In the genomic region with DNA sequence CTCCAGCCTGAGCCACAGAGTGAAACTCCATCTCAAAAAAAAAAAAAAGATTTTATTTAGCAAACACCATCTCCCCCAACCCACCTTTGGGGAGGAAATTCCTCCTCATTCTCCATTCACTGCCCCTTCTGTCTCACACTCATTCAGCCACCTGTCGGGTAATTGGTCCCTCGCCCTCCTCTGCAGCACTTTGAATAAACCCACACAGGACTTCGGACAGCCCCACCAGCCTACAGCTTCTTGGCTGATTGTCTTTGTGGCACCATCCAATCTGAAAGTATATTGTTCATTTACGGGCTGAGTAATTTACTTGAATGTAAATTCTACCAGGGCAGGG, we compare ENCODE assay signal across 1 cellular context.
TF ChIP-seq lines count a peak whose summit lies in the region.

No MANE protein-coding gene starts in this region.

TF ChIP-seq in HepG2, 621 proteins besides CTCF, POLR2A, EP300 and RAD21 (continued from another document):
- TF ChIP-seq, protein P1, sequence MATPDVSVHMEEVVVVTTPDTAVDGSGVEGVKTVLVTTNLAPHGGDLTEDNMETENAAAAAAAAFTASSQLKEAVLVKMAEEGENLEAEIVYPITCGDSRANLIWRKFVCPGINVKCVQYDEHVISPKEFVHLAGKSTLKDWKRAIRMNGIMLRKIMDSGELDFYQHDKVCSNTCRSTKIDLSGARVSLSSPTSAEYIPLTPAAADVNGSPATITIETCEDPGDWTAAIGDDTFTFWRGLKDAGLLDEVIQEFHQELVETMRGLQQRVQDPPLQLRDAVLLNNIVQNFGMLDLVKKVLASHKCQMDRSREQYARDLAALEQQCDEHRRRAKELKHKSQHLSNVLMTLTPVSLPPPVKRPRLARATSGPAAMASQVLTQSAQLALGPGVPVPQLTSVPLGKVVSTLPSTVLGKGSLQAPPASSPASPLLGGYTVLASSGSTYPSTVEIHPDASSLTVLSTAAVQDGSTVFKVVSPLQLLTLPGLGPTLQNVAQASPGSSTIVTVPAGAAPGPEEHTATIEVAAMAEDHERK (CRISPR knock-in tag; IDR thresholded peaks at IDR 0.05; ENCODE audit: low read depth) = no peak
- TF ChIP-seq ZNF879 (CRISPR knock-in tag; IDR thresholded peaks at IDR 0.05) (no peak), EZH2 (conservative IDR thresholded peaks at IDR 0.05; ENCODE audit: low read depth, low read length) (no peak), HDAC6 (IDR thresholded peaks at IDR 0.05; ENCODE audit: low read depth, low read length) (no peak), NFE2 (CRISPR knock-in tag; IDR thresholded peaks at IDR 0.05) (no peak), ESRRA (CRISPR knock-in tag; IDR thresholded peaks at IDR 0.05; ENCODE audit: low read depth) (no peak), AHR (CRISPR knock-in tag; IDR thresholded peaks at IDR 0.05) (no peak), ATF7-NPFF (CRISPR knock-in tag; IDR thresholded peaks at IDR 0.05; ENCODE audit: low read depth) (no peak), HOXA3 (CRISPR knock-in tag; IDR thresholded peaks at IDR 0.05) (0 out of 2 replicates have a peak, but pooled peaks have one; percentile 1), YY1 (IDR thresholded peaks at IDR 0.05; ENCODE audit: insufficient read depth, insufficient replicate concordance, low read depth, low read length) (no peak), RAD51 (IDR thresholded peaks at IDR 0.05; ENCODE audit: borderline replicate concordance) (no peak), ZNF296 (CRISPR knock-in tag; conservative IDR thresholded peaks at IDR 0.05) (no peak), MAF1 (CRISPR knock-in tag; IDR thresholded peaks at IDR 0.05; ENCODE audit: borderline replicate concordance) (no peak), HNRNPK (IDR thresholded peaks at IDR 0.05; ENCODE audit: low read depth, low read length, poor library complexity, severe bottlenecking) (no peak)
- TF ChIP-seq, protein P2, sequence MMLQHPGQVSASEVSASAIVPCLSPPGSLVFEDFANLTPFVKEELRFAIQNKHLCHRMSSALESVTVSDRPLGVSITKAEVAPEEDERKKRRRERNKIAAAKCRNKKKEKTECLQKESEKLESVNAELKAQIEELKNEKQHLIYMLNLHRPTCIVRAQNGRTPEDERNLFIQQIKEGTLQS (CRISPR knock-in tag; IDR thresholded peaks at IDR 0.05) = no peak
- TF ChIP-seq, protein P3, sequence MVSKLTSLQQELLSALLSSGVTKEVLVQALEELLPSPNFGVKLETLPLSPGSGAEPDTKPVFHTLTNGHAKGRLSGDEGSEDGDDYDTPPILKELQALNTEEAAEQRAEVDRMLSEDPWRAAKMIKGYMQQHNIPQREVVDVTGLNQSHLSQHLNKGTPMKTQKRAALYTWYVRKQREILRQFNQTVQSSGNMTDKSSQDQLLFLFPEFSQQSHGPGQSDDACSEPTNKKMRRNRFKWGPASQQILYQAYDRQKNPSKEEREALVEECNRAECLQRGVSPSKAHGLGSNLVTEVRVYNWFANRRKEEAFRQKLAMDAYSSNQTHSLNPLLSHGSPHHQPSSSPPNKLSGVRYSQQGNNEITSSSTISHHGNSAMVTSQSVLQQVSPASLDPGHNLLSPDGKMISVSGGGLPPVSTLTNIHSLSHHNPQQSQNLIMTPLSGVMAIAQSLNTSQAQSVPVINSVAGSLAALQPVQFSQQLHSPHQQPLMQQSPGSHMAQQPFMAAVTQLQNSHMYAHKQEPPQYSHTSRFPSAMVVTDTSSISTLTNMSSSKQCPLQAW (CRISPR knock-in tag; IDR thresholded peaks at IDR 0.05) = 0 out of 2 replicates have a peak, but pooled peaks have one; percentile 16
- TF ChIP-seq, protein P4, sequence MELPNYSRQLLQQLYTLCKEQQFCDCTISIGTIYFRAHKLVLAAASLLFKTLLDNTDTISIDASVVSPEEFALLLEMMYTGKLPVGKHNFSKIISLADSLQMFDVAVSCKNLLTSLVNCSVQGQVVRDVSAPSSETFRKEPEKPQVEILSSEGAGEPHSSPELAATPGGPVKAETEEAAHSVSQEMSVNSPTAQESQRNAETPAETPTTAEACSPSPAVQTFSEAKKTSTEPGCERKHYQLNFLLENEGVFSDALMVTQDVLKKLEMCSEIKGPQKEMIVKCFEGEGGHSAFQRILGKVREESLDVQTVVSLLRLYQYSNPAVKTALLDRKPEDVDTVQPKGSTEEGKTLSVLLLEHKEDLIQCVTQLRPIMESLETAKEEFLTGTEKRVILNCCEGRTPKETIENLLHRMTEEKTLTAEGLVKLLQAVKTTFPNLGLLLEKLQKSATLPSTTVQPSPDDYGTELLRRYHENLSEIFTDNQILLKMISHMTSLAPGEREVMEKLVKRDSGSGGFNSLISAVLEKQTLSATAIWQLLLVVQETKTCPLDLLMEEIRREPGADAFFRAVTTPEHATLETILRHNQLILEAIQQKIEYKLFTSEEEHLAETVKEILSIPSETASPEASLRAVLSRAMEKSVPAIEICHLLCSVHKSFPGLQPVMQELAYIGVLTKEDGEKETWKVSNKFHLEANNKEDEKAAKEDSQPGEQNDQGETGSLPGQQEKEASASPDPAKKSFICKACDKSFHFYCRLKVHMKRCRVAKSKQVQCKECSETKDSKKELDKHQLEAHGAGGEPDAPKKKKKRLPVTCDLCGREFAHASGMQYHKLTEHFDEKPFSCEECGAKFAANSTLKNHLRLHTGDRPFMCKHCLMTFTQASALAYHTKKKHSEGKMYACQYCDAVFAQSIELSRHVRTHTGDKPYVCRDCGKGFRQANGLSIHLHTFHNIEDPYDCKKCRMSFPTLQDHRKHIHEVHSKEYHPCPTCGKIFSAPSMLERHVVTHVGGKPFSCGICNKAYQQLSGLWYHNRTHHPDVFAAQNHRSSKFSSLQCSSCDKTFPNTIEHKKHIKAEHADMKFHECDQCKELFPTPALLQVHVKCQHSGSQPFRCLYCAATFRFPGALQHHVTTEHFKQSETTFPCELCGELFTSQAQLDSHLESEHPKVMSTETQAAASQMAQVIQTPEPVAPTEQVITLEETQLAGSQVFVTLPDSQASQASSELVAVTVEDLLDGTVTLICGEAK (IDR thresholded peaks at IDR 0.05) = no peak
- TF ChIP-seq, protein P4 (CRISPR knock-in tag; IDR thresholded peaks at IDR 0.05) = 0 out of 2 replicates have a peak, but pooled peaks have one; percentile 14
